In genomic region chr4:7687006-7687405, GRCh38 we compare ENCODE assay signal across 21 cellular contexts.
"Had no signal": no experiment of that assay in that cellular context is flagged by ENCODE, and none has a peak within 500 bp of the region (broad histone marks: within the 10 kb centered on the region; RNA-seq: fewer than 3 reads in every experiment).

No MANE protein-coding gene starts in this region.

- H3K4me3 ChIP-seq: body of pancreas, prostate gland, smooth muscle cell, stomach, upper lobe of left lung had no signal

- H3K36me3 Mint-ChIP-seq: activated CD8-positive, alpha-beta memory T cell treated with anti-CD3 and anti-CD28 coated beads, Interleukin-2, amount 10 ng/mL, durations not matched to agents 7 days and 5 days; activated naive CD8-positive, alpha-beta T cell treated with anti-CD3 and anti-CD28 coated beads for 36 hours; stimulated activated effector memory CD8-positive, alpha-beta T cell treated with anti-CD3 and anti-CD28 coated beads, Interleukin-12 subunit alpha, Interleukin-12 subunit beta, amount 100 ng/mL, for 72 hours had no signal

- H3K9me3 Mint-ChIP-seq: activated CD4-positive, alpha-beta memory T cell treated with anti-CD3 and anti-CD28 coated beads, Interleukin-2, amount 10 ng/mL, durations not matched to agents 7 days and 5 days; stimulated activated effector memory CD8-positive, alpha-beta T cell treated with anti-CD3 and anti-CD28 coated beads, Interleukin-12 subunit alpha, Interleukin-12 subunit beta, amount 100 ng/mL, for 72 hours had no signal

- H3K4me3 Mint-ChIP-seq: activated CD4-positive, alpha-beta memory T cell treated with anti-CD3 and anti-CD28 coated beads, Interleukin-2, amount 10 ng/mL, durations not matched to agents 7 days and 5 days; activated CD8-positive, alpha-beta memory T cell treated with anti-CD3 and anti-CD28 coated beads, Interleukin-2, amount 10 ng/mL, durations not matched to agents 7 days and 5 days; activated naive CD8-positive, alpha-beta T cell treated with anti-CD3 and anti-CD28 coated beads for 36 hours; activated T-helper 17 cell treated with anti-CD3 and anti-CD28 coated beads, Interleukin-2, amount 50 U/mL, for 72 hours; stimulated activated effector memory CD8-positive, alpha-beta T cell treated with anti-CD3 and anti-CD28 coated beads, Interleukin-12 subunit alpha, Interleukin-12 subunit beta, amount 100 ng/mL, for 72 hours; WTC11 had no signal

- ATAC-seq: activated CD8-positive, alpha-beta memory T cell treated with anti-CD3 and anti-CD28 coated beads, Interleukin-2, amount 10 ng/mL, durations not matched to agents 7 days and 5 days; activated T-helper 17 cell treated with anti-CD3 and anti-CD28 coated beads, Interleukin-2, amount 50 U/mL, for 72 hours; body of pancreas; left lobe of liver; sciatic nerve; stimulated activated effector memory CD8-positive, alpha-beta T cell treated with anti-CD3 and anti-CD28 coated beads, Interleukin-12 subunit alpha, Interleukin-12 subunit beta, amount 100 ng/mL, for 72 hours; WTC11 had no signal

- H3K27me3 Mint-ChIP-seq: activated naive CD8-positive, alpha-beta T cell treated with anti-CD3 and anti-CD28 coated beads for 36 hours; activated T-helper 17 cell treated with anti-CD3 and anti-CD28 coated beads, Interleukin-2, amount 50 U/mL, for 72 hours had no signal

- H3K27me3 ChIP-seq: body of pancreas, upper lobe of left lung had no signal

- H3K36me3 ChIP-seq: prostate gland, upper lobe of left lung had no signal

- H3K27ac ChIP-seq: body of pancreas, prostate gland, stomach, upper lobe of left lung had no signal

- H3K4me1 Mint-ChIP-seq: activated CD4-positive, alpha-beta memory T cell treated with anti-CD3 and anti-CD28 coated beads, Interleukin-2, amount 10 ng/mL, durations not matched to agents 7 days and 5 days; activated naive CD8-positive, alpha-beta T cell treated with anti-CD3 and anti-CD28 coated beads for 36 hours; activated T-helper 17 cell treated with anti-CD3 and anti-CD28 coated beads, Interleukin-2, amount 50 U/mL, for 72 hours; stimulated activated effector memory CD8-positive, alpha-beta T cell treated with anti-CD3 and anti-CD28 coated beads, Interleukin-12 subunit alpha, Interleukin-12 subunit beta, amount 100 ng/mL, for 72 hours; WTC11 had no signal

- H3K9me3 ChIP-seq: prostate gland had no signal

- H3K27ac Mint-ChIP-seq: activated CD4-positive, alpha-beta memory T cell treated with anti-CD3 and anti-CD28 coated beads, Interleukin-2, amount 10 ng/mL, durations not matched to agents 7 days and 5 days; activated CD8-positive, alpha-beta memory T cell treated with anti-CD3 and anti-CD28 coated beads, Interleukin-2, amount 10 ng/mL, durations not matched to agents 7 days and 5 days; activated naive CD8-positive, alpha-beta T cell treated with anti-CD3 and anti-CD28 coated beads for 36 hours; activated T-helper 17 cell treated with anti-CD3 and anti-CD28 coated beads, Interleukin-2, amount 50 U/mL, for 72 hours; stimulated activated effector memory CD8-positive, alpha-beta T cell treated with anti-CD3 and anti-CD28 coated beads, Interleukin-12 subunit alpha, Interleukin-12 subunit beta, amount 100 ng/mL, for 72 hours; WTC11 had no signal

- DNase-seq: activated CD4-positive, alpha-beta memory T cell treated with anti-CD3 and anti-CD28 coated beads, Interleukin-2, amount 10 ng/mL, durations not matched to agents 7 days and 5 days; activated CD4-positive, alpha-beta T cell treated with anti-CD3 and anti-CD28 coated beads for 48 hours; activated CD8-positive, alpha-beta memory T cell treated with anti-CD3 and anti-CD28 coated beads, Interleukin-2, amount 10 ng/mL, durations not matched to agents 7 days and 5 days; activated naive CD4-positive, alpha-beta T cell; activated naive CD8-positive, alpha-beta T cell treated with anti-CD3 and anti-CD28 coated beads for 36 hours; activated T-cell treated with anti-CD3 and anti-CD28 coated beads, Interleukin-2, amount 50 U/mL, for 1 hour; body of pancreas; foreskin melanocyte; kidney; mammary epithelial cell; midbrain; stimulated activated CD4-positive, alpha-beta T cell treated with anti-CD3 and anti-CD28 coated beads, Interleukin-4, amount 100 ng/mL, for 24 hours; stomach; upper lobe of left lung had no signal

- H3K4me1 ChIP-seq: body of pancreas, prostate gland, stomach, upper lobe of left lung had no signal
